Comparison of ENCODE assay signal across 8 cellular contexts in the genomic region with DNA sequence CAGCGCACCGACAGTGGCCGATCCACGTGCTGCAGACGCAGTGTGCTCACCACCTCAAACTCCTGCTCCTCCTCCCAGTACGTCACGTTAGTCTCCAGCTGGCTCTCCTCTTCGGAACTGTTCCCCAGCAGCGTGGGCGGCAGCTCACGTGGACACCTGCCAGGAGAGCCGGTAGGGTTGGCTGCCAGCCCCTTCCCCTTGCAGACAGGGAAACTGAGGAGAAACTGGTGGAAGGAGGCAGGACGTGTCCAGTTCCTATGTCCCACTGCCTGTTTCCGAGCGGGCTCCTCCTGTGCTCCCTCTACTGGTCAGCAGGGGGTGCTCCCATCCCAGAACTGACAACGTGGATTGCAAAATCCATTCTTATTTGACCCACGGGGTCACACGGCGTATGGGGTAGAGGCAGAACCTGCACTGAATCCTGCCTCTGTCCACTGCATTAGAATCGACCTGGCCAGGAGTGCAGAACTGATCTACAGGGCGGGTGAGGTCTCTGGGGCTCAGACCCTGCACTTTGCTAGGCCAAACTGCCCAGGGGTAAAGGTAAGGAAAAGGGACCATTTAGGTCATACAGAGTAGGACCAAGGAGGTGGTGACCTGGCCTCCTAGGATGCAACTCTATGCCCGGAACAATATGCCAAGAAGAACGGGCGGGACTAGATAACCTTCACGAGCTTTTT. TPM values are rescaled to one million over a fixed set of nuclear protein-coding genes. Genes with fewer than 3 reads are reported as not detected.
A peak's percentile ranks its signal among the peaks of the same experiment; 100 is the strongest.
DNase-seq lines count a peak whose midpoint lies in the region; ATAC-seq, FAIRE-seq and TF ChIP-seq lines count a peak whose summit lies in the region.

No MANE protein-coding gene starts in this region.

- H2AFZ ChIP-seq in SU-DHL-6 (ENCODE audit: low read depth, low read length, severe bottlenecking) (no peak overlapping the region), K562 (ENCODE audit: low read depth, low read length) (peak overlapping the region; percentile 98)

- no peaks in the 10 kb centered on the region for H3F3A ChIP-seq in SU-DHL-6 (ENCODE audit: insufficient read depth)

- H3K27ac ChIP-seq in SU-DHL-6 (ENCODE audit: low read depth, low read length) (no peak overlapping the region), K562 (ENCODE audit: extremely low read depth, low read depth, low read length) (no peak overlapping the region), skeletal muscle tissue (ENCODE audit: low read depth, low read length) (no peak overlapping the region)

- no peak overlapping the region for H3K4me3 ChIP-seq in SU-DHL-6 (ENCODE audit: insufficient read depth, low read length, poor library complexity, severe bottlenecking)
- H3K4me3 ChIP-seq in K562 = peak overlapping the region; percentile 14; the same call in 1 of the 2 replicates
- H3K4me3 ChIP-seq in skeletal muscle tissue (ENCODE audit: low read length in 3 of 3) = peak overlapping the region in 2 of 3 donors; percentile 66 to 73

- H3K36me3 ChIP-seq in SU-DHL-6 (ENCODE audit: low read length) = no peaks in the 10 kb centered on the region
- H3K36me3 ChIP-seq in K562 (ENCODE audit: control insufficient read depth, insufficient read depth, low read length) = no peaks in the 10 kb centered on the region
- H3K36me3 ChIP-seq in skeletal muscle tissue (ENCODE audit: control insufficient read depth in 3 of 3, insufficient read depth in 3 of 3, low read length in 3 of 3) = peaks cover 12 to 31% (median 29%) of the 10 kb centered on the region in 3 donors

- in situ Hi-C loops in K562 (cut with MboI) = loop anchor here (5.0 kb wide), 1 partner anchor 92 kb away; no protein-coding TSS in a partner anchor

- ATAC-seq in Right ventricle myocardium inferior = peak; percentile 70
- ATAC-seq in K562 = peak; percentile 93
- ATAC-seq in HG03135 (IDR thresholded peaks at IDR 0.05; ENCODE audit: unreplicated experiment) = no peak

- no peaks in the 10 kb centered on the region for H3K27me3 ChIP-seq in SU-DHL-6 (ENCODE audit: low read length)
- H3K27me3 ChIP-seq in K562 (ENCODE audit: control insufficient read depth in 2 of 2, insufficient read depth in 2 of 2, low read length in 2 of 2) = peaks cover 5 to 20% of the 10 kb centered on the region in 2 experiments; a peak in 4 of 5 replicates
- H3K27me3 ChIP-seq in skeletal muscle tissue (ENCODE audit: control insufficient read depth in 3 of 3, insufficient read depth in 3 of 3, low read length in 3 of 3) = no peaks in the 10 kb centered on the region

- DNase-seq in Right ventricle myocardium inferior (ENCODE audit: missing footprints) (no peak), cardiac septum (ENCODE audit: low spot score) (no peak), HUDEP-2 (lab: John Stamatoyannopoulos, UW; ENCODE audit: unreplicated experiment in 76 of 76) (peak in 53 of 76 experiments; percentile 7 to 73 (median 40)), K562 (ENCODE audit: extremely low read depth in 1 of 4, low spot score in 3 of 4) (peak; percentile 82 to 91 (median 89)), iPS-NIHi7 (ENCODE audit: extremely low spot score) (peak; percentile 85)

- 11% methylated on average over 23 of the region's 25 CpGs for whole genome bisulfite sequencing in K562 (ENCODE audit: insufficient coverage, low coverage, missing lambda C conversion rate)

- H3K79me2 ChIP-seq in SU-DHL-6 (ENCODE audit: insufficient read depth, low read length) (no peaks in the 10 kb centered on the region), K562 (ENCODE audit: control insufficient read depth, insufficient read depth, low read length) (no peaks in the 10 kb centered on the region)

- no peak for TF ChIP-seq EP300 in K562 (IDR thresholded peaks at IDR 0.05; ENCODE audit: low read length)

- H4K20me1 ChIP-seq in SU-DHL-6 (ENCODE audit: low read depth, low read length) (no peaks in the 10 kb centered on the region), K562 (replicated peaks; ENCODE audit: control insufficient read depth, insufficient read depth, low read length) (peaks cover 3% of the 10 kb centered on the region; the same call in 1 of the 2 replicates)

- peaks cover 8 to 11% of the 10 kb centered on the region in 2 experiments; a peak in 4 of 5 replicates for H3K4me1 ChIP-seq in K562 (replicated peaks in 1 of 2; ENCODE audit: control insufficient read depth in 2 of 2, insufficient read depth in 2 of 2, low read length in 2 of 2)
- peaks cover 32 to 41% (median 32%) of the 10 kb centered on the region in 3 donors for H3K4me1 ChIP-seq in skeletal muscle tissue (ENCODE audit: control insufficient read depth in 3 of 3, insufficient read depth in 3 of 3, low read length in 3 of 3)

- no peak for TF ChIP-seq POLR2A in K562 (conservative IDR thresholded peaks at IDR 0.05)

- POLR2A ChIA-PET in K562 (lab: Yijun Ruan, JAX) = no interaction called here

- peak; percentile 91 for TF ChIP-seq CTCF in SU-DHL-6 (IDR thresholded peaks at IDR 0.05; ENCODE audit: insufficient read depth, low read length, poor library complexity, severe bottlenecking)
- TF ChIP-seq CTCF in K562 (IDR thresholded peaks at IDR 0.05 in 2 of 3, conservative IDR thresholded peaks at IDR 0.05 in 1 of 3; ENCODE audit: insufficient read depth in 2 of 3, low read depth in 1 of 3, low read length in 3 of 3) = peak; percentile 87 to 98 (median 97)

- peak; percentile 92 for FAIRE-seq in K562 (lab: Jason Lieb, UNC)

- CTCF ChIA-PET in K562 (lab: Yijun Ruan, JAX; ENCODE audit: low intra/inter-chr PET ratio) = interaction anchor here (0.5 to 2.7 kb wide), 6 partner anchors 11 to 220 kb away, joined by 3 to 36 read pairs (median 6); no protein-coding TSS in a partner anchor

- H3K9me1 ChIP-seq in K562 (ENCODE audit: control insufficient read depth, insufficient read depth, low read length) = no peaks in the 10 kb centered on the region

- no peaks in the 10 kb centered on the region for H3K9me2 ChIP-seq in SU-DHL-6 (replicated peaks; ENCODE audit: insufficient read depth, low read length)

- no peaks in the 10 kb centered on the region for H3K9me3 ChIP-seq in SU-DHL-6 (ENCODE audit: insufficient read depth, low read length)
- no peaks in the 10 kb centered on the region for H3K9me3 ChIP-seq in K562 (replicated peaks; ENCODE audit: control insufficient read depth, insufficient read depth, low read depth, low read length)
- H3K9me3 ChIP-seq in skeletal muscle tissue (ENCODE audit: control insufficient read depth in 3 of 3, low read length in 3 of 3) = no peaks in the 10 kb centered on the region

- no TSS peak for BruUV-seq in K562 (replicated peaks; lab: Mats Ljungman, UMichigan)

- TF ChIP-seq RAD21 in K562 (CRISPR knock-in tag; conservative IDR thresholded peaks at IDR 0.05 in 1 of 2, IDR thresholded peaks at IDR 0.05 in 1 of 2) = peak; percentile 97

- H3K4me2 ChIP-seq in SU-DHL-6 (ENCODE audit: low read depth, low read length, poor library complexity, severe bottlenecking) (no peak overlapping the region), K562 (ENCODE audit: insufficient read depth, low read length) (peak overlapping the region; percentile 81)

- H3K9ac ChIP-seq in SU-DHL-6 (ENCODE audit: low read length) (no peak overlapping the region), K562 (ENCODE audit: insufficient read depth in 1 of 2, low read depth in 2 of 2, low read length in 2 of 2) (peak overlapping the region; percentile 47 to 81; a peak in 2 of 4 replicates), skeletal muscle tissue (ENCODE audit: low read depth in 1 of 3, low read length in 3 of 3) (peak overlapping the region in 2 of 3 donors; percentile 22 to 77)

- intact Hi-C loops in Right ventricle myocardium inferior (cut with DNase I) = loop anchor here (1.0 to 5.0 kb wide), 2 partner anchors 88 to 307 kb away; no protein-coding TSS in a partner anchor
- intact Hi-C loops in cardiac septum (cut with DNase I) = loop anchor here (1.0 to 10.0 kb wide), 3 partner anchors 88 to 307 kb away; a partner anchor contains a TSS
- intact Hi-C loops in K562 (cut with micrococcal nuclease) = loop anchor here (1.0 to 10.0 kb wide), 4 partner anchors 31 to 295 kb away; no protein-coding TSS in a partner anchor

RNA-seq across cellular contexts. Expression of a gene that starts 25.7 kb away (rescaled TPM):
- total RNA-seq in Right ventricle myocardium inferior (57.2 TPM), cardiac septum (54.6 TPM), K562 (2014; rRNA removed) (0.09 TPM in 1 of 2 replicates, not detected in the other), K562 (2014; rRNA removed; fragmentation: Illumina TruSeq; extraction: Trizol) (0.07 and 0.13 TPM in 2 replicates), K562 (2015; rRNA removed; fragmentation: Illumina TruSeq; extraction: Trizol) (not detected in 2 replicates), K562 (2021) (0.51 and 0.86 TPM in 2 replicates), skeletal muscle tissue (86.6 TPM)
- 2.1 and 7.7 TPM in 2 replicates for total RNA-seq in K562 (2011; cell fraction: chromatin; rRNA removed; ENCODE audit: low replicate concordance)
- total RNA-seq in K562 (2011; cell fraction: nucleolus; rRNA removed) = 1.8 and 5.2 TPM in 2 replicates
- 3.0 and 3.6 TPM in 2 replicates for total RNA-seq in K562 (2011; cell fraction: nucleoplasm; rRNA removed)
- polyA plus RNA-seq in K562 (2011; rRNA removed) (1.1 and 1.5 TPM in 2 replicates), K562 (2014; fragmentation: Illumina TruSeq; extraction: Trizol) (0.03 and 0.09 TPM in 2 replicates), K562 (2014; fragmentation: Nextera tagmentation; extraction: Ambion mirVana) (not detected), K562 (2014; rRNA removed) (0.01 and 0.07 TPM in 2 replicates)
- 0.71 and 1.6 TPM in 2 replicates for polyA plus RNA-seq in K562 (2011; cell fraction: cytosol; rRNA removed)
- polyA plus RNA-seq in K562 (2011; cell fraction: nucleus; rRNA removed) = 2.5 and 3.8 TPM in 2 replicates
- 0.14 and 0.29 TPM in 2 replicates for polyA plus RNA-seq in K562 (2012)
- 0.48 and 1.0 TPM in 2 replicates for polyA minus RNA-seq in K562 (2011; rRNA and poly(A)+ RNA removed)
- polyA minus RNA-seq in K562 (2011; cell fraction: cytosol; rRNA and poly(A)+ RNA removed) = 2.6 and 3.1 TPM in 2 replicates
- polyA minus RNA-seq in K562 (2011; cell fraction: nucleus; rRNA and poly(A)+ RNA removed) = 1.5 and 3.9 TPM in 2 replicates

RNA-seq across cellular contexts. Expression of a gene that starts 36.6 kb away (rescaled TPM):
- total RNA-seq in Right ventricle myocardium inferior (not detected), cardiac septum (0.16 TPM), K562 (2014; rRNA removed) (not detected in 2 replicates), K562 (2014; rRNA removed; fragmentation: Illumina TruSeq; extraction: Trizol) (not detected in 2 replicates), K562 (2015; rRNA removed; fragmentation: Illumina TruSeq; extraction: Trizol) (not detected in 2 replicates), K562 (2021) (0.16 TPM in 1 of 2 replicates, not detected in the other), skeletal muscle tissue (not detected)
- total RNA-seq in K562 (2011; cell fraction: chromatin; rRNA removed; ENCODE audit: low replicate concordance) = not detected in 2 replicates
- not detected in 2 replicates for total RNA-seq in K562 (2011; cell fraction: nucleolus; rRNA removed)
- not detected in 2 replicates for total RNA-seq in K562 (2011; cell fraction: nucleoplasm; rRNA removed)
- polyA plus RNA-seq in K562 (2011; rRNA removed) (0.06 TPM in 1 of 2 replicates, not detected in the other), K562 (2014; fragmentation: Illumina TruSeq; extraction: Trizol) (not detected in 2 replicates), K562 (2014; fragmentation: Nextera tagmentation; extraction: Ambion mirVana) (not detected), K562 (2014; rRNA removed) (not detected in 2 replicates)
- polyA plus RNA-seq in K562 (2011; cell fraction: cytosol; rRNA removed) = not detected in 2 replicates
- polyA plus RNA-seq in K562 (2011; cell fraction: nucleus; rRNA removed) = not detected in 2 replicates
- polyA plus RNA-seq in K562 (2012) = not detected in 2 replicates
- polyA minus RNA-seq in K562 (2011; rRNA and poly(A)+ RNA removed) = not detected in 2 replicates
- polyA minus RNA-seq in K562 (2011; cell fraction: cytosol; rRNA and poly(A)+ RNA removed) = not detected in 2 replicates
- not detected in 2 replicates for polyA minus RNA-seq in K562 (2011; cell fraction: nucleus; rRNA and poly(A)+ RNA removed)

RNA-seq across cellular contexts. Expression of a gene that starts 43.6 kb away (rescaled TPM):
- total RNA-seq in Right ventricle myocardium inferior (21.9 TPM), cardiac septum (11.9 TPM), K562 (2014; rRNA removed) (not detected in 2 replicates), K562 (2014; rRNA removed; fragmentation: Illumina TruSeq; extraction: Trizol) (not detected in 2 replicates), K562 (2015; rRNA removed; fragmentation: Illumina TruSeq; extraction: Trizol) (not detected in 2 replicates), K562 (2021) (0.20 and 0.22 TPM in 2 replicates), skeletal muscle tissue (31.3 TPM)
- total RNA-seq in K562 (2011; cell fraction: chromatin; rRNA removed; ENCODE audit: low replicate concordance) = not detected in 2 replicates
- total RNA-seq in K562 (2011; cell fraction: nucleolus; rRNA removed) = not detected in 2 replicates
- total RNA-seq in K562 (2011; cell fraction: nucleoplasm; rRNA removed) = not detected in 2 replicates
- polyA plus RNA-seq in K562 (2011; rRNA removed) (0.03 TPM in 1 of 2 replicates, not detected in the other), K562 (2014; fragmentation: Illumina TruSeq; extraction: Trizol) (not detected in 2 replicates), K562 (2014; fragmentation: Nextera tagmentation; extraction: Ambion mirVana) (not detected), K562 (2014; rRNA removed) (0.64 TPM in 1 of 2 replicates, not detected in the other)
- 0.03 TPM in 1 of 2 replicates, not detected in the other for polyA plus RNA-seq in K562 (2011; cell fraction: cytosol; rRNA removed)
- 0.13 TPM in 1 of 2 replicates, not detected in the other for polyA plus RNA-seq in K562 (2011; cell fraction: nucleus; rRNA removed)
- polyA plus RNA-seq in K562 (2012) = 0.12 TPM in 1 of 2 replicates, not detected in the other
- polyA minus RNA-seq in K562 (2011; rRNA and poly(A)+ RNA removed) = 0.39 TPM in 1 of 2 replicates, not detected in the other
- polyA minus RNA-seq in K562 (2011; cell fraction: cytosol; rRNA and poly(A)+ RNA removed) = not detected in 2 replicates
- not detected in 2 replicates for polyA minus RNA-seq in K562 (2011; cell fraction: nucleus; rRNA and poly(A)+ RNA removed)

RNA-seq across cellular contexts. Expression of a gene that starts 59.9 kb away (rescaled TPM):
- total RNA-seq in Right ventricle myocardium inferior = not detected
- total RNA-seq in cardiac septum = not detected
- not detected in 2 replicates for total RNA-seq in K562 (2011; cell fraction: chromatin; rRNA removed; ENCODE audit: low replicate concordance)
- not detected in 2 replicates for total RNA-seq in K562 (2011; cell fraction: nucleolus; rRNA removed)
- not detected in 2 replicates for total RNA-seq in K562 (2011; cell fraction: nucleoplasm; rRNA removed)
- total RNA-seq in K562 (2014; rRNA removed) = not detected in 2 replicates
- not detected in 2 replicates for total RNA-seq in K562 (2014; rRNA removed; fragmentation: Illumina TruSeq; extraction: Trizol)
- total RNA-seq in K562 (2015; rRNA removed; fragmentation: Illumina TruSeq; extraction: Trizol) = not detected in 2 replicates
- total RNA-seq in K562 (2021) = not detected in 2 replicates
- not detected in 2 replicates for polyA plus RNA-seq in K562 (2011; rRNA removed)
- polyA plus RNA-seq in K562 (2011; cell fraction: cytosol; rRNA removed) = not detected in 2 replicates
- not detected in 2 replicates for polyA plus RNA-seq in K562 (2011; cell fraction: nucleus; rRNA removed)
- polyA plus RNA-seq in K562 (2012) = not detected in 2 replicates
- polyA plus RNA-seq in K562 (2014; fragmentation: Illumina TruSeq; extraction: Trizol) = not detected in 2 replicates
- not detected for polyA plus RNA-seq in K562 (2014; fragmentation: Nextera tagmentation; extraction: Ambion mirVana)
- polyA plus RNA-seq in K562 (2014; rRNA removed) = not detected in 2 replicates
- not detected in 2 replicates for polyA minus RNA-seq in K562 (2011; rRNA and poly(A)+ RNA removed)
- not detected in 2 replicates for polyA minus RNA-seq in K562 (2011; cell fraction: cytosol; rRNA and poly(A)+ RNA removed)
- polyA minus RNA-seq in K562 (2011; cell fraction: nucleus; rRNA and poly(A)+ RNA removed) = not detected in 2 replicates
- total RNA-seq in skeletal muscle tissue = not detected

Comparison
In these comparisons a context has a peak if more than half of its experiments do, and no peak if none do; other contexts are left out.
1. DNase-seq: peak in HUDEP-2 (53 of 76), K562 (4 of 4) and iPS-NIHi7 (single experiment); none in Right ventricle myocardium inferior (single experiment) and cardiac septum (single experiment).